In genomic region chr16:73025111-73025505, GRCh38 we compare ENCODE assay signal across 17 cellular contexts. TPM values are rescaled to one million over a fixed set of nuclear protein-coding genes. Genes with fewer than 3 reads are reported as not detected.
A peak's percentile ranks its signal among the peaks of the same experiment; 100 is the strongest.
DNase-seq lines count a peak whose midpoint lies in the region; ATAC-seq and TF ChIP-seq lines count a peak whose summit lies in the region.
"Had no signal": no experiment of that assay in that cellular context is flagged by ENCODE, and none has a peak within 500 bp of the region (broad histone marks: within the 10 kb centered on the region; RNA-seq: fewer than 3 reads in every experiment).

No MANE protein-coding gene starts in this region.

- POLR2A ChIA-PET in A673 (lab: Charles Lee; ENCODE audit: low non-redundant PET): no interaction called here

- H3K27ac ChIP-seq in right cardiac atrium (ENCODE audit: low read length): peak overlapping the region; percentile 39
- H3K27ac ChIP-seq in A673 (ENCODE audit: low read depth, low read length, poor library complexity, severe bottlenecking): no peak overlapping the region
- H3K27ac ChIP-seq: HL-60, neutrophil had no signal

- CTCF ChIA-PET in A673 (lab: Charles Lee): no interaction called here

- H3K36me3 Mint-ChIP-seq in activated T-helper 2 cell treated with anti-CD3 and anti-CD28 coated beads, Interferon-gamma antibody, Interleukin-2, Interleukin-4, amounts not matched to agents 10 μg/mL and 5 μg/mL and 100 μg/mL, durations not matched to agents 14 hours and 24 hours and 36 hours (ENCODE audit: low read depth): no peaks in the 10 kb centered on the region

- no TSS peak for BruUV-seq in A673 (replicated peaks; lab: Mats Ljungman, UMichigan)

- H3K4me3 ChIP-seq in right cardiac atrium (ENCODE audit: low read length): no peak overlapping the region
- no peak overlapping the region for H3K4me3 ChIP-seq in A673 (ENCODE audit: low read depth, low read length, poor library complexity, severe bottlenecking)

- TF ChIP-seq CTCF in A673 (conservative IDR thresholded peaks at IDR 0.05; ENCODE audit: low read depth, low read length): no peak

- 35% methylated on average over 10 of the region's 10 CpGs for WGBS in right cardiac atrium

- DNase-seq in Right ventricle myocardium inferior (ENCODE audit: missing footprints) (no peak), cardiac septum (ENCODE audit: low spot score) (no peak), right cardiac atrium (peak; percentile 63 to 82 (median 81)), sciatic nerve (ENCODE audit: low spot score) (peak; percentile 56), A673 (ENCODE audit: low spot score) (no peak)
- DNase-seq in activated CD4-positive, alpha-beta T cell treated with anti-CD3 and anti-CD28 coated beads, Interleukin-2, amount 50 U/mL, for 48 hours: no peak
- DNase-seq in activated T-helper 2 cell treated with anti-CD3 and anti-CD28 coated beads, Interferon-gamma antibody, Interleukin-2, Interleukin-4, amounts not matched to agents 10 μg/mL and 5 μg/mL and 100 μg/mL, durations not matched to agents 14 hours and 24 hours and 36 hours (ENCODE audit: low spot score): no peak
- no peak for DNase-seq in stimulated activated naive CD8-positive, alpha-beta T cell treated with anti-CD3 and anti-CD28 coated beads, Interleukin-15, amount 100 ng/mL, for 72 hours
- DNase-seq: activated CD4-positive, alpha-beta T cell treated with anti-CD3 and anti-CD28 coated beads, Interleukin-2, amount 10 ng/mL, durations not matched to agents 7 days and 5 days; amniotic stem cell; Karpas-422; NCI-H1436 treated with DMSO at 0.1 percent for 48 hours; NCI-H524 treated with DMSO at 0.1 percent for 48 hours; stimulated activated CD4-positive, alpha-beta T cell treated with anti-CD3 and anti-CD28 coated beads, Interleukin-12 subunit alpha, Interleukin-12 subunit beta, amount 100 ng/mL, for 4 hours had no signal

- no peak overlapping the region for H3K4me3 Mint-ChIP-seq in activated T-helper 2 cell treated with anti-CD3 and anti-CD28 coated beads, Interferon-gamma antibody, Interleukin-2, Interleukin-4, amounts not matched to agents 10 μg/mL and 5 μg/mL and 100 μg/mL, durations not matched to agents 14 hours and 24 hours and 36 hours (ENCODE audit: low read depth)
- no peak overlapping the region for H3K4me3 Mint-ChIP-seq in stimulated activated naive CD8-positive, alpha-beta T cell treated with anti-CD3 and anti-CD28 coated beads, Interleukin-15, amount 100 ng/mL, for 72 hours
- H3K4me3 Mint-ChIP-seq: activated CD4-positive, alpha-beta T cell treated with anti-CD3 and anti-CD28 coated beads, Interleukin-2, amount 10 ng/mL, durations not matched to agents 7 days and 5 days; dendritic cell treated with granulocyte-macrophage colony-stimulating factor and Interleukin-4, amounts not matched to agents 40 ng/mL and 50 ng/mL, for 4 days had no signal

- no peaks in the 10 kb centered on the region for H3K4me1 Mint-ChIP-seq in activated T-helper 2 cell treated with anti-CD3 and anti-CD28 coated beads, Interferon-gamma antibody, Interleukin-2, Interleukin-4, amounts not matched to agents 10 μg/mL and 5 μg/mL and 100 μg/mL, durations not matched to agents 14 hours and 24 hours and 36 hours (ENCODE audit: low read depth)
- H3K4me1 Mint-ChIP-seq in stimulated activated naive CD8-positive, alpha-beta T cell treated with anti-CD3 and anti-CD28 coated beads, Interleukin-15, amount 100 ng/mL, for 72 hours: no peaks in the 10 kb centered on the region
- H3K4me1 Mint-ChIP-seq: activated CD4-positive, alpha-beta T cell treated with anti-CD3 and anti-CD28 coated beads, Interleukin-2, amount 10 ng/mL, durations not matched to agents 7 days and 5 days had no signal

- no peak overlapping the region for H3K27ac Mint-ChIP-seq in activated T-helper 2 cell treated with anti-CD3 and anti-CD28 coated beads, Interferon-gamma antibody, Interleukin-2, Interleukin-4, amounts not matched to agents 10 μg/mL and 5 μg/mL and 100 μg/mL, durations not matched to agents 14 hours and 24 hours and 36 hours
- H3K27ac Mint-ChIP-seq in stimulated activated naive CD8-positive, alpha-beta T cell treated with anti-CD3 and anti-CD28 coated beads, Interleukin-15, amount 100 ng/mL, for 72 hours: no peak overlapping the region
- H3K27ac Mint-ChIP-seq: activated CD4-positive, alpha-beta T cell treated with anti-CD3 and anti-CD28 coated beads, Interleukin-2, amount 10 ng/mL, durations not matched to agents 7 days and 5 days; dendritic cell treated with granulocyte-macrophage colony-stimulating factor and Interleukin-4, amounts not matched to agents 40 ng/mL and 50 ng/mL, for 4 days had no signal

- H3K27me3 ChIP-seq in right cardiac atrium (ENCODE audit: control insufficient read depth, insufficient read depth) (no peaks in the 10 kb centered on the region), A673 (replicated peaks; ENCODE audit: insufficient read depth, low read depth, low read length, poor library complexity) (no peaks in the 10 kb centered on the region)

- intact Hi-C loops in Right ventricle myocardium inferior (cut with DNase I): loop anchor here (5.0 kb wide), 1 partner anchor 33 kb away; no protein-coding TSS in a partner anchor
- intact Hi-C loops in cardiac septum (cut with DNase I): no loop called here
- intact Hi-C loops in right cardiac atrium (cut with DNase I): no loop called here
- intact Hi-C loops in sciatic nerve (cut with DNase I): no loop called here
- intact Hi-C loops in A673 (cut with micrococcal nuclease; ENCODE audit: unreplicated experiment): no loop called here
- intact Hi-C loops in activated T-helper 2 cell treated with anti-CD3 and anti-CD28 coated beads, Interferon-gamma antibody, Interleukin-2, Interleukin-4, amounts not matched to agents 10 μg/mL and 5 μg/mL and 100 μg/mL, durations not matched to agents 14 hours and 24 hours and 36 hours (cut with micrococcal nuclease): no loop called here

- peaks cover 19% of the 10 kb centered on the region for H3K4me1 ChIP-seq in right cardiac atrium (ENCODE audit: control insufficient read depth, insufficient read depth, low read length)
- H3K4me1 ChIP-seq in A673 (ENCODE audit: insufficient read depth, low read length, poor library complexity, severe bottlenecking): peaks cover 15% of the 10 kb centered on the region

- no peaks in the 10 kb centered on the region for H3K9me3 Mint-ChIP-seq in activated T-helper 2 cell treated with anti-CD3 and anti-CD28 coated beads, Interferon-gamma antibody, Interleukin-2, Interleukin-4, amounts not matched to agents 10 μg/mL and 5 μg/mL and 100 μg/mL, durations not matched to agents 14 hours and 24 hours and 36 hours
- no peaks in the 10 kb centered on the region for H3K9me3 Mint-ChIP-seq in stimulated activated naive CD8-positive, alpha-beta T cell treated with anti-CD3 and anti-CD28 coated beads, Interleukin-15, amount 100 ng/mL, for 72 hours
- H3K9me3 Mint-ChIP-seq: activated CD4-positive, alpha-beta T cell treated with anti-CD3 and anti-CD28 coated beads, Interleukin-2, amount 10 ng/mL, durations not matched to agents 7 days and 5 days; dendritic cell treated with granulocyte-macrophage colony-stimulating factor and Interleukin-4, amounts not matched to agents 40 ng/mL and 50 ng/mL, for 4 days had no signal

- no peaks in the 10 kb centered on the region for H3K36me3 ChIP-seq in A673 (ENCODE audit: insufficient read depth, low read length, poor library complexity, severe bottlenecking)
- H3K36me3 ChIP-seq: neutrophil had no signal

- H3K9me3 ChIP-seq in right cardiac atrium (ENCODE audit: control insufficient read depth, low read length) (no peaks in the 10 kb centered on the region), A673 (ENCODE audit: low read depth, low read length, poor library complexity, severe bottlenecking) (no peaks in the 10 kb centered on the region)
- H3K9me3 ChIP-seq: neutrophil had no signal

- H3K27me3 Mint-ChIP-seq in activated T-helper 2 cell treated with anti-CD3 and anti-CD28 coated beads, Interferon-gamma antibody, Interleukin-2, Interleukin-4, amounts not matched to agents 10 μg/mL and 5 μg/mL and 100 μg/mL, durations not matched to agents 14 hours and 24 hours and 36 hours (ENCODE audit: low read depth): no peaks in the 10 kb centered on the region
- no peaks in the 10 kb centered on the region for H3K27me3 Mint-ChIP-seq in stimulated activated naive CD8-positive, alpha-beta T cell treated with anti-CD3 and anti-CD28 coated beads, Interleukin-15, amount 100 ng/mL, for 72 hours
- H3K27me3 Mint-ChIP-seq: dendritic cell treated with granulocyte-macrophage colony-stimulating factor and Interleukin-4, amounts not matched to agents 40 ng/mL and 50 ng/mL, for 4 days had no signal

- peak; percentile 51 for ATAC-seq in Right ventricle myocardium inferior
- peak; percentile 62 to 63 for ATAC-seq in right cardiac atrium
- no peak for ATAC-seq in sciatic nerve
- no peak for ATAC-seq in stimulated activated naive CD8-positive, alpha-beta T cell treated with anti-CD3 and anti-CD28 coated beads, Interleukin-15, amount 100 ng/mL, for 72 hours

RNA-seq across cellular contexts. Expression of gene ZFHX3, which starts 22.8 kb away (rescaled TPM):
- total RNA-seq in Right ventricle myocardium inferior: 8.4 TPM
- total RNA-seq in cardiac septum: 15.7 TPM
- total RNA-seq in right cardiac atrium: 10 to 100 TPM in 2 of 4 donors, 1 to 10 TPM in 2; 9.1 to 18.2 (median 11.0) TPM
- 4.3 TPM for polyA plus RNA-seq in right cardiac atrium
- 44.6 TPM for total RNA-seq in sciatic nerve
- total RNA-seq in A673 (2021): 21.7 and 21.8 TPM in 2 replicates
- total RNA-seq in activated T-helper 2 cell treated with anti-CD3 and anti-CD28 coated beads, Interferon-gamma antibody, Interleukin-2, Interleukin-4, amounts not matched to agents 10 μg/mL and 5 μg/mL and 100 μg/mL, durations not matched to agents 14 hours and 24 hours and 36 hours: 0.62 and 1.2 TPM in 2 replicates

Comparison
In these comparisons a context has a peak if more than half of its experiments do, and no peak if none do; other contexts are left out.
1. DNase-seq: peak in right cardiac atrium (3 of 3) and sciatic nerve (single experiment); none in Right ventricle myocardium inferior (single experiment), cardiac septum (single experiment), activated CD4-positive, alpha-beta T cell treated with anti-CD3 and anti-CD28 coated beads, Interleukin-2, amount 50 U/mL, for 48 hours (0 of 2), A673 (single experiment), activated T-helper 2 cell treated with anti-CD3 and anti-CD28 coated beads, Interferon-gamma antibody, Interleukin-2, Interleukin-4, amounts not matched to agents 10 μg/mL and 5 μg/mL and 100 μg/mL, durations not matched to agents 14 hours and 24 hours and 36 hours (single experiment) and stimulated activated naive CD8-positive, alpha-beta T cell treated with anti-CD3 and anti-CD28 coated beads, Interleukin-15, amount 100 ng/mL, for 72 hours (0 of 2).
2. ATAC-seq: peak in Right ventricle myocardium inferior (single experiment) and right cardiac atrium (2 of 2); none in sciatic nerve (single experiment) and stimulated activated naive CD8-positive, alpha-beta T cell treated with anti-CD3 and anti-CD28 coated beads, Interleukin-15, amount 100 ng/mL, for 72 hours (single experiment).